ENCODE assay signal across 6 cellular contexts in genomic region chr10:46840393-46841050, GRCh38.
DNase-seq lines count a peak whose midpoint lies in the region; ATAC-seq, FAIRE-seq and TF ChIP-seq lines count a peak whose summit lies in the region.
"Not testable (repeated sequence)": the region's sequence is repeated elsewhere in the genome, so short reads cannot be mapped to it uniquely, and the experiment has no call there.

No MANE protein-coding gene starts in this region.

- WGBS in SK-N-SH (ENCODE audit: low lambda C conversion rate), result 73% methylated on average over 4 of the region's 11 CpGs
- WGBS in K562 (ENCODE audit: insufficient coverage, low coverage, missing lambda C conversion rate), result 8% methylated on average over 5 of the region's 11 CpGs

- in situ Hi-C loops in K562 (cut with MboI), result loop anchor here (5.0 kb wide), 1 partner anchor 623 kb away; no protein-coding TSS in a partner anchor

- not testable (repeated sequence) for H3K4me3 ChIP-seq in SK-N-SH (ENCODE audit: low read depth in 2 of 2, low read length in 1 of 2); K562; kidney (ENCODE audit: low read length in 2 of 2)

- H3F3A ChIP-seq in SK-N-SH (replicated peaks; ENCODE audit: insufficient read depth), result not testable (repeated sequence)

- H3K9ac ChIP-seq in SK-N-SH; K562 (ENCODE audit: insufficient read depth in 1 of 2, low read depth in 2 of 2, low read length in 2 of 2); kidney (ENCODE audit: low read length in 2 of 2): not testable (repeated sequence)

- H3K4me2 ChIP-seq in SK-N-SH; K562 (ENCODE audit: insufficient read depth, low read length): not testable (repeated sequence)

- not testable (repeated sequence) for H3K9me2 ChIP-seq in SK-N-SH

- TF ChIP-seq RAD21 in SK-N-SH (IDR thresholded peaks at IDR 0.05; ENCODE audit: low read length); K562 (CRISPR knock-in tag; conservative IDR thresholded peaks at IDR 0.05 in 1 of 2, IDR thresholded peaks at IDR 0.05 in 1 of 2): not testable (repeated sequence)

- not testable (repeated sequence) for TF ChIP-seq POLR2A in K562 (conservative IDR thresholded peaks at IDR 0.05)

- not testable (repeated sequence) for H3K4me1 ChIP-seq in SK-N-SH (ENCODE audit: control insufficient read depth in 1 of 2, insufficient read depth in 2 of 2, low read depth in 1 of 2, low read length in 1 of 2); K562 (replicated peaks in 1 of 2; ENCODE audit: control insufficient read depth in 2 of 2, insufficient read depth in 2 of 2, low read length in 2 of 2); kidney (ENCODE audit: control insufficient read depth in 1 of 2, insufficient read depth in 1 of 2, low read depth in 1 of 2, low read length in 2 of 2)

- not testable (repeated sequence) for FAIRE-seq in K562 (lab: Jason Lieb, UNC); kidney (lab: Jason Lieb, UNC)

- peak; percentile 5 for DNase-seq in SK-N-SH
- DNase-seq in K562 (ENCODE audit: extremely low read depth in 1 of 4, low spot score in 3 of 4); Right ventricle myocardium inferior (ENCODE audit: missing footprints); sciatic nerve (ENCODE audit: low spot score); stimulated activated naive CD8-positive, alpha-beta T cell treated with anti-CD3 and anti-CD28 coated beads, Interleukin-15, Interleukin-2, amounts not matched to agents 100 U/mL and 50 U/mL, for 24 hours: not testable (repeated sequence)
- peak; percentile 52 for DNase-seq in kidney

- not testable (repeated sequence) for H4K20me1 ChIP-seq in SK-N-SH (ENCODE audit: insufficient read depth); K562 (replicated peaks; ENCODE audit: control insufficient read depth, insufficient read depth, low read length)

- CTCF ChIA-PET in SK-N-SH (lab: Yijun Ruan, JAX); K562 (lab: Yijun Ruan, JAX; ENCODE audit: low intra/inter-chr PET ratio): not testable (repeated sequence)

- TF ChIP-seq CTCF in SK-N-SH (IDR thresholded peaks at IDR 0.05); K562 (IDR thresholded peaks at IDR 0.05 in 2 of 3, conservative IDR thresholded peaks at IDR 0.05 in 1 of 3; ENCODE audit: insufficient read depth in 2 of 3, low read depth in 1 of 3, low read length in 3 of 3); kidney (IDR thresholded peaks at IDR 0.05; ENCODE audit: borderline replicate concordance, extremely low read depth, insufficient read depth): not testable (repeated sequence)

- peak; percentile 54 for ATAC-seq in K562
- peak; percentile 23 for ATAC-seq in Right ventricle myocardium inferior
- peak; percentile 24 for ATAC-seq in sciatic nerve
- peak; percentile 43 for ATAC-seq in stimulated activated naive CD8-positive, alpha-beta T cell treated with anti-CD3 and anti-CD28 coated beads, Interleukin-15, Interleukin-2, amounts not matched to agents 100 U/mL and 50 U/mL, for 24 hours

- intact Hi-C loops in K562 (cut with micrococcal nuclease); Right ventricle myocardium inferior (cut with DNase I); kidney (cut with DNase I); sciatic nerve (cut with DNase I): not testable (repeated sequence)

- H3K9me1 ChIP-seq in K562 (ENCODE audit: control insufficient read depth, insufficient read depth, low read length), result not testable (repeated sequence)

- not testable (repeated sequence) for BruUV-seq in K562 (replicated peaks; lab: Mats Ljungman, UMichigan)

- TF ChIP-seq EP300 in SK-N-SH (IDR thresholded peaks at IDR 0.05; ENCODE audit: borderline replicate concordance in 1 of 2, low read depth in 1 of 2, low read length in 1 of 2); K562 (IDR thresholded peaks at IDR 0.05; ENCODE audit: low read length): not testable (repeated sequence)

- POLR2A ChIA-PET in SK-N-SH (lab: Yijun Ruan, JAX); K562 (lab: Yijun Ruan, JAX): not testable (repeated sequence)

- not testable (repeated sequence) for H3K27ac ChIP-seq in SK-N-SH (ENCODE audit: low read depth in 2 of 2, low read length in 1 of 2); K562 (ENCODE audit: extremely low read depth, low read depth, low read length); kidney (ENCODE audit: low read depth in 2 of 2, low read length in 2 of 2)

- not testable (repeated sequence) for H3K27me3 ChIP-seq in SK-N-SH (ENCODE audit: insufficient read depth); K562 (ENCODE audit: control insufficient read depth in 2 of 2, insufficient read depth in 2 of 2, low read length in 2 of 2)

- not testable (repeated sequence) for H3K79me2 ChIP-seq in SK-N-SH (ENCODE audit: insufficient read depth); K562 (ENCODE audit: control insufficient read depth, insufficient read depth, low read length)

- H2AFZ ChIP-seq in SK-N-SH (ENCODE audit: low read depth); K562 (ENCODE audit: low read depth, low read length): not testable (repeated sequence)

- not testable (repeated sequence) for H3K9me3 ChIP-seq in SK-N-SH; K562 (replicated peaks; ENCODE audit: control insufficient read depth, insufficient read depth, low read depth, low read length); kidney (ENCODE audit: control insufficient read depth in 1 of 2, low read length in 2 of 2)

- H3K36me3 ChIP-seq in SK-N-SH (replicated peaks in 1 of 2; ENCODE audit: control insufficient read depth in 1 of 2, insufficient read depth in 2 of 2, low read length in 1 of 2); K562 (ENCODE audit: control insufficient read depth, insufficient read depth, low read length); kidney (ENCODE audit: control insufficient read depth in 1 of 2, insufficient read depth in 2 of 2, low read length in 2 of 2): not testable (repeated sequence)
